ENCODE assay signal across 16 cellular contexts in the genomic region with DNA sequence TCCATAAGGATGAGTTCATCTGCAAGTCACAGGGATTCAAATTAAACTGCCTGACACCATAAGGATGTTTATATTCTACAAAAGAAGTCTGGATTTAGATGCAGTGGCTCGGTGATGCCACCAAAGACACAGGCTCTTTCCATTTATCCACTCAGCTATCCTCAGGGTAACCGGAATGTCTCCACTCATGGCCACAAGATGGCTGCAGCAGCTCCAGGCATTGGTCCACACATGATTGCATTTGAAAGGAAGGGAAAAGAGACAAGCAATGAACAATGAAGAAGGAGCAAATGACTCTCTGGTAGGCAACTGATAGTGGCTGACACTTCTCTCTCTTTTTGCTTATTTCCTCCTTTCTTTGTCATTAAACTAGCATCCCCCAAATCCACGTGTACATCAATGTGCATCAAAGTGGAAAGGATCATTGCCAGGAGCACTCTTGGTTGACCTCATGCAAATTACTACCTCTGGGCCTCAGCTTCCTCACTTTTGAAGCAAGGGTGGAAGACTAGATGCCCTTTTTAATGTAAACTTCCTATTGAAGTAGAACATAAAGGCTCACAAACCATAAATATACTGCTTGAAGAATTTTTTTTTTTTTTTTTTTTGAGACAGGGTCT. TPM values are rescaled to one million over a fixed set of nuclear protein-coding genes. Genes with fewer than 3 reads are reported as not detected.
DNase-seq lines count a peak whose midpoint lies in the region; ATAC-seq and TF ChIP-seq lines count a peak whose summit lies in the region.
"Had no signal": no experiment of that assay in that cellular context is flagged by ENCODE, and none has a peak within 500 bp of the region (broad histone marks: within the 10 kb centered on the region; RNA-seq: fewer than 3 reads in every experiment).

No MANE protein-coding gene starts in this region.

- peak in 14 of 56 donors; percentile 4 to 39 (median 20) for TF ChIP-seq CTCF in dorsolateral prefrontal cortex (IDR thresholded peaks at IDR 0.05 in 54 of 56, conservative IDR thresholded peaks at IDR 0.05 in 2 of 56; ENCODE audit: low read depth in 1 of 56, partially characterized antibody in 56 of 56)
- no peak for TF ChIP-seq CTCF in mucosa of descending colon (IDR thresholded peaks at IDR 0.05)
- no peak for TF ChIP-seq CTCF in tibial artery (IDR thresholded peaks at IDR 0.05)

- H3K9me3 ChIP-seq in mucosa of descending colon: no peaks in the 10 kb centered on the region
- no peaks in the 10 kb centered on the region for H3K9me3 ChIP-seq in tibial artery
- H3K9me3 ChIP-seq: right lobe of liver had no signal

- peak overlapping the region in 42 of 59 donors; percentile 17 to 100 (median 96) for H3K27ac ChIP-seq in dorsolateral prefrontal cortex
- no peak overlapping the region for H3K27ac ChIP-seq in tibial artery
- H3K27ac ChIP-seq: right lobe of liver had no signal

- H3K4me1 ChIP-seq in mucosa of descending colon (ENCODE audit: low read depth): peaks cover 5% of the 10 kb centered on the region
- no peaks in the 10 kb centered on the region for H3K4me1 ChIP-seq in tibial artery
- H3K4me1 ChIP-seq: right lobe of liver had no signal

- H3K4me3 ChIP-seq in dorsolateral prefrontal cortex: no peak overlapping the region
- H3K4me3 ChIP-seq in mucosa of descending colon: no peak overlapping the region
- no peak overlapping the region for H3K4me3 ChIP-seq in tibial artery
- H3K4me3 ChIP-seq: right lobe of liver had no signal

- H3K36me3 ChIP-seq in mucosa of descending colon (ENCODE audit: low read depth) (no peaks in the 10 kb centered on the region), tibial artery (no peaks in the 10 kb centered on the region)
- H3K36me3 ChIP-seq: right lobe of liver had no signal

- no peaks in the 10 kb centered on the region for H3K27me3 ChIP-seq in dorsolateral prefrontal cortex
- H3K27me3 ChIP-seq in tibial artery: no peaks in the 10 kb centered on the region
- H3K27me3 ChIP-seq: right lobe of liver had no signal

- DNase-seq in GM03348 (ENCODE audit: low spot score): peak; percentile 13
- peak; percentile 15 for DNase-seq in M059J (ENCODE audit: low read depth)
- no peak for DNase-seq in dorsolateral prefrontal cortex
- DNase-seq in mucosa of descending colon: no peak
- no peak for DNase-seq in tibial artery
- DNase-seq: activated CD4-positive, alpha-beta T cell treated with anti-CD3 and anti-CD28 coated beads, Interleukin-2, amount 10 ng/mL, durations not matched to agents 24 days and 14 days; cerebellar nuclear complex; HCEC 1CT; Kasumi-1; NCI-H1930; right lobe of liver; RPMI8226; stimulated activated CD8-positive, alpha-beta memory T cell treated with anti-CD3 and anti-CD28 coated beads, Interleukin-4, amount 100 ng/mL, for 48 hours had no signal

- ATAC-seq in mucosa of descending colon: peak; percentile 28
- ATAC-seq in HG03025 (IDR thresholded peaks at IDR 0.05; ENCODE audit: low FRiP score, unreplicated experiment): no peak
- no peak for ATAC-seq in GM18519 (IDR thresholded peaks at IDR 0.05; ENCODE audit: low FRiP score, unreplicated experiment)
- ATAC-seq in HG02973 (IDR thresholded peaks at IDR 0.05; ENCODE audit: unreplicated experiment): no peak

- intact Hi-C loops in dorsolateral prefrontal cortex (cut with DNase I) (no loop called here), mucosa of descending colon (cut with DNase I, micrococcal nuclease) (no loop called here), tibial artery (cut with DNase I; ENCODE audit: low total_unique reads) (no loop called here)

RNA-seq across cellular contexts. Expression of a gene that starts 7.2 kb away (rescaled TPM):
- 5.7 and 11.0 TPM in 2 replicates for total RNA-seq in M059J (2014; rRNA removed; shearing (Covaris generic))
- total RNA-seq in dorsolateral prefrontal cortex (10 to 100 TPM; 19.1 to 51.5 (median 35.4) TPM), mucosa of descending colon (10 to 100 TPM; 19.0 to 38.6 (median 34.8) TPM)

RNA-seq across cellular contexts. Expression of a gene that starts 25.4 kb away (rescaled TPM):
- total RNA-seq in M059J (2014; rRNA removed; shearing (Covaris generic)): 43.7 and 45.4 TPM in 2 replicates
- total RNA-seq in dorsolateral prefrontal cortex: 10 to 100 TPM; 23.7 to 52.8 (median 39.3) TPM
- 10 to 100 TPM; 25.6 to 36.4 (median 30.6) TPM for total RNA-seq in mucosa of descending colon

Comparison
In these comparisons a context has a peak if more than half of its experiments do, and no peak if none do; other contexts are left out.
1. DNase-seq: peak in GM03348 (single experiment) and M059J (single experiment); none in dorsolateral prefrontal cortex (0 of 10), mucosa of descending colon (0 of 3) and tibial artery (0 of 2).
2. H3K27ac ChIP-seq: peak in dorsolateral prefrontal cortex (42 of 59); none in tibial artery (0 of 2).